In the genomic region with DNA sequence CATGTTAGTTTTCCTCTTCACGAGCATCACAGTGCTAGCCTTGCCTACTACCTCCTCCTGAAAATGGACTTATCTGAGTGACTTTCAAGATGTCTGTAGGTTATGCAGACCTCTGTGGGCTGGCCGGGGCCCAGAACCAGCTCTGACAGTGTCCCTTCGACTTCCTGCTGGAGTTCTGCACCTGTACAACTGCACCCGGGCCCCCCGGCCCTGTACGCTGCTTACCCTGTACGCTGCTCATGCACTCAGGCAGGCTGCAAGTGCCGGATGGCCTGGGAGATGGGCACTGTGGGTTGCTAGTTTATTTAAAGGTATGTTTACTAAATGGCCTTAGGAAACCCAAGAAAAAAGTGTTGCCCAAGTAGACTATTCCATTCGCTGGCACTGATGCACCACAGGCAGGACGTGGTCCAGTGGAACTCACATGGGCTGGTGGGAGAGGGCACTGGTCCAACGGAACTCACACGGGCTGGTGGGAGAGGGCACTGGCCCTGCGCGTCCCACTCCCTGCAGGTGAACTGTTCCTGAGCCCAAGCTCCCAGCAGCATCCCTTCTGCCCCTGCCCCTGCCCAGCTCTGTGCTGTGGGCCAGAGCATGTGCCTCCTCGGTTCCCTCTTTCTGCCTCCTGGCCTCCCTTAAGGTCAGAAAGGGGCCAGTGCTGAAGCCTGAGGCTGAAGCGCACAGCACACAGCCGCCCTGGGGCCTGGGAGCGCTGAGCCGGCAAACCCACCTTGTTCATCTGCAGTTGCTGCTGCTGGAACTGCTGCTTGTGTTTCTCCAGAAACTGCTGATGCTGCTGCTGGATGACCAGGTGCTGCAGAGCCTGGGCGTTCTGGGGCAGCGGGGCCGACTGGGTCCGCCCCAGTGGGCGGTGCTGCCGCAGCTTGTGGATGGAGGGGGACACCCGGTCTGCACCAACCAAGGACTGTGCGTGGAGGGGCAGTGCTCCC, we compare ENCODE assay signal across 22 cellular contexts.
"Had no signal": no experiment of that assay in that cellular context is flagged by ENCODE, and none has a peak within 500 bp of the region (broad histone marks: within the 10 kb centered on the region; RNA-seq: fewer than 3 reads in every experiment).

No MANE protein-coding gene starts in this region.

- H3K9me3 ChIP-seq: SK-N-SH had no signal

- H3K27ac ChIP-seq: RWPE1 had no signal

- DNase-seq: IMR-90, Karpas-422, KG1, MM.1S, NCI-H1092 treated with DMSO at 0.1 percent for 48 hours, NCI-H1436, NCI-H187, NCI-H2029, NCI-H2081 treated with DMSO at 0.1 percent for 48 hours, NCI-H2171, NCI-H226, NCI-H446, NCI-H510A, NCI-H524 treated with DMSO at 0.1 percent for 48 hours, NCI-H69, NCI-H774, PC-3, SHP77, SK-N-SH had no signal

- ATAC-seq: HepG2, Panc1, PC-3 had no signal
